31 cellular contexts compared by ENCODE assay signal in the genomic region with DNA sequence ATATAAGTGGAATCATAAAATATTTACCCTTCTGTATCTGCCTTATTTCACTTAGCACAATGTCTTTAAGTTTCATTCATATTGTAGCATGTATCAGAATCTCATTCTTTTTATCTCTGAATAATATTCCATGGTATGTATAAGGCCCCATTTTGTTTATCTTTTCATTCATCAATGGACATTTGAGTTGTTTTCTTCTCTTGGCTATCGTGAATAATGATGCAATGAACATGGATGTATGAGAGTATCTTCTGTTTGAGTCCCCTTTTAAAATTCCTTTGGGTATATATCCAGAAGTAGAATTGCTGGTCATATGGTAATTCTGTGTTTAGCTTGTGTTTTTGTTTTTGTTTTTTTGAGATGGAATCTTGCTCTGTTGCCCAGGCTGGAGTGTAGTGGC.
"Had no signal": no experiment of that assay in that cellular context is flagged by ENCODE, and none has a peak within 500 bp of the region (broad histone marks: within the 10 kb centered on the region; RNA-seq: fewer than 3 reads in every experiment).

No MANE protein-coding gene starts in this region.

- H3K9me3 Mint-ChIP-seq: central memory CD8-positive, alpha-beta T cell; natural killer cell treated with Interleukin-12 subunit alpha and Interleukin-12 subunit beta and Interleukin-15 and Interleukin-18, amount 100 ng/mL, for 72 hours; stimulated activated memory B cell treated with anti-CD40 and anti-IgM and Interleukin-4, amounts not matched to agents 10 μg/mL and 1 μg/mL and 100 μg/mL, for 72 hours; stimulated activated naive CD8-positive, alpha-beta T cell treated with anti-CD3 and anti-CD28 coated beads, Interleukin-15, amount 100 ng/mL, for 72 hours had no signal

- H3K9me3 ChIP-seq: gastrocnemius medialis, left lung, lower lobe of right lung, mucosa of descending colon, pancreas, psoas muscle, upper lobe of right lung had no signal

- H3K27ac Mint-ChIP-seq: activated naive CD8-positive, alpha-beta T cell; natural killer cell treated with Interleukin-12 subunit alpha and Interleukin-12 subunit beta and Interleukin-15 and Interleukin-18, amount 100 ng/mL, for 72 hours; stimulated activated memory B cell treated with anti-CD40 and anti-IgM and Interleukin-4, amounts not matched to agents 10 μg/mL and 1 μg/mL and 100 μg/mL, for 72 hours had no signal

- H3K4me3 Mint-ChIP-seq: activated naive CD8-positive, alpha-beta T cell; central memory CD8-positive, alpha-beta T cell; natural killer cell treated with Interleukin-12 subunit alpha and Interleukin-12 subunit beta and Interleukin-15 and Interleukin-18, amount 100 ng/mL, for 72 hours; stimulated activated memory B cell treated with anti-CD40 and anti-IgM and Interleukin-4, amounts not matched to agents 10 μg/mL and 1 μg/mL and 100 μg/mL, for 72 hours; stimulated activated naive CD8-positive, alpha-beta T cell treated with anti-CD3 and anti-CD28 coated beads, Interleukin-15, amount 100 ng/mL, for 72 hours had no signal

- H3K4me1 ChIP-seq: lower lobe of right lung, pancreas, upper lobe of right lung had no signal

- ATAC-seq: activated CD4-positive, CD25-positive, alpha-beta regulatory T cell treated with anti-CD3 and anti-CD28 coated beads, Interleukin-2, amount 50 U/mL, for 24 hours; gastrocnemius medialis; left lung; lower lobe of right lung; mucosa of descending colon; natural killer cell treated with Interleukin-12 subunit alpha and Interleukin-12 subunit beta and Interleukin-15 and Interleukin-18, amount 100 ng/mL, for 72 hours; psoas muscle; stimulated activated memory B cell treated with anti-CD40 and anti-IgM and Interleukin-4, amounts not matched to agents 10 μg/mL and 1 μg/mL and 100 μg/mL, for 72 hours; stimulated activated naive CD8-positive, alpha-beta T cell treated with anti-CD3 and anti-CD28 coated beads, Interleukin-15, amount 100 ng/mL, for 72 hours; upper lobe of right lung had no signal

- FAIRE-seq: bronchial epithelial cell, colon, endometrium, islet of Langerhans, pancreas had no signal

- H3K27me3 Mint-ChIP-seq: activated naive CD8-positive, alpha-beta T cell; central memory CD8-positive, alpha-beta T cell; natural killer cell treated with Interleukin-12 subunit alpha and Interleukin-12 subunit beta and Interleukin-15 and Interleukin-18, amount 100 ng/mL, for 72 hours; stimulated activated memory B cell treated with anti-CD40 and anti-IgM and Interleukin-4, amounts not matched to agents 10 μg/mL and 1 μg/mL and 100 μg/mL, for 72 hours; stimulated activated naive CD8-positive, alpha-beta T cell treated with anti-CD3 and anti-CD28 coated beads, Interleukin-15, amount 100 ng/mL, for 72 hours had no signal

- DNase-seq: activated CD4-positive, alpha-beta T cell treated with anti-CD3 and anti-CD28 coated beads for 48 hours; activated CD4-positive, alpha-beta T cell treated with anti-CD3 and anti-CD28 coated beads, Interleukin-2, amount 50 U/mL, for 48 hours; activated CD8-positive, alpha-beta memory T cell treated with anti-CD3 and anti-CD28 coated beads for 24 hours; activated effector memory CD4-positive, alpha-beta T cell treated with Interleukin-2 at 50 U/mL for 16 hours; activated naive CD4-positive, alpha-beta T cell treated with Interleukin-2 at 50 U/mL for 16 hours; anterior cingulate cortex; dermis blood vessel endothelial cell; effector CD8-positive, alpha-beta T cell; gastrocnemius medialis; glutamatergic neuron; left lung; lower lobe of right lung; mesendoderm; mucosa of descending colon; pancreas; psoas muscle; stimulated activated CD4-positive, alpha-beta T cell treated with anti-CD3 and anti-CD28 coated beads, Interleukin-12 subunit alpha, Interleukin-12 subunit beta, amount 100 ng/mL, for 4 hours; stimulated activated CD4-positive, alpha-beta T cell treated with anti-CD3 and anti-CD28 coated beads, Interleukin-4, amount 100 ng/mL, for 24 hours; stimulated activated naive CD8-positive, alpha-beta T cell treated with anti-CD3 and anti-CD28 coated beads, Interleukin-15, amount 100 ng/mL, for 72 hours; substantia nigra; T-helper 1 cell; upper lobe of right lung had no signal

- H3K27ac ChIP-seq: left lung, lower lobe of right lung, pancreas, psoas muscle, upper lobe of right lung had no signal

- H3K4me3 ChIP-seq: gastrocnemius medialis, left lung, lower lobe of right lung, mucosa of descending colon, pancreas, psoas muscle, upper lobe of right lung had no signal

- H3K27me3 ChIP-seq: gastrocnemius medialis, left lung, pancreas, upper lobe of right lung had no signal

- H3K36me3 ChIP-seq: gastrocnemius medialis, lower lobe of right lung, pancreas, upper lobe of right lung had no signal
